1 cellular context compared by ENCODE assay signal in genomic region chr9:136204838-136205706, GRCh38.
TF ChIP-seq lines count a peak whose summit lies in the region.

Gene LHX3 (minus strand): TSS chr9:136205128. CDS start chr9:136205012, 116 bp downstream.

TF ChIP-seq in HepG2, 621 proteins besides CTCF, POLR2A, EP300 and RAD21 (continued from another document):
- no peak for TF ChIP-seq SMAD3 (CRISPR knock-in tag; IDR thresholded peaks at IDR 0.05)
- no peak for TF ChIP-seq MAZ (IDR thresholded peaks at IDR 0.05; ENCODE audit: borderline replicate concordance, low read depth, low read length)
- 0 out of 2 replicates have a peak, but pooled peaks have one; percentile 28 for TF ChIP-seq MAZ (CRISPR knock-in tag; IDR thresholded peaks at IDR 0.05; ENCODE audit: low read depth)
- 0 out of 2 replicates have a peak, but pooled peaks have one; percentile 66 for TF ChIP-seq HOXD1 (CRISPR knock-in tag; IDR thresholded peaks at IDR 0.05)
- no peak for TF ChIP-seq REXO4 (CRISPR knock-in tag; IDR thresholded peaks at IDR 0.05; ENCODE audit: borderline replicate concordance)
- TF ChIP-seq RARA (CRISPR knock-in tag; IDR thresholded peaks at IDR 0.05), result peak; percentile 38
- no peak for TF ChIP-seq GATA4 (IDR thresholded peaks at IDR 0.05; ENCODE audit: borderline replicate concordance, low read depth)
- TF ChIP-seq HES4 (CRISPR knock-in tag; IDR thresholded peaks at IDR 0.05; ENCODE audit: borderline replicate concordance), result 0 out of 2 replicates have a peak, but pooled peaks have one; percentile 63
- 0 out of 2 replicates have a peak, but pooled peaks have one; percentile 30 for TF ChIP-seq YEATS4 (CRISPR knock-in tag; IDR thresholded peaks at IDR 0.05; ENCODE audit: borderline replicate concordance)
- TF ChIP-seq ZNF777 (CRISPR knock-in tag; IDR thresholded peaks at IDR 0.05), result 0 out of 2 replicates have a peak, but pooled peaks have one; percentile 38
- 0 out of 2 replicates have a peak, but pooled peaks have one; percentile 48 for TF ChIP-seq ZNF766 (CRISPR knock-in tag; IDR thresholded peaks at IDR 0.05; ENCODE audit: borderline replicate concordance)
- peak; percentile 91 for TF ChIP-seq HOXA5 (CRISPR knock-in tag; IDR thresholded peaks at IDR 0.05)
- TF ChIP-seq JARID2 (CRISPR knock-in tag; IDR thresholded peaks at IDR 0.05; ENCODE audit: insufficient replicate concordance), result no peak
- no peak for TF ChIP-seq NR2F1 (CRISPR knock-in tag; IDR thresholded peaks at IDR 0.05)
- no peak for TF ChIP-seq ZNF790 (CRISPR knock-in tag; IDR thresholded peaks at IDR 0.05; ENCODE audit: borderline replicate concordance)
- TF ChIP-seq ZNF674 (CRISPR knock-in tag; IDR thresholded peaks at IDR 0.05; ENCODE audit: low read depth), result 0 out of 2 replicates have a peak, but pooled peaks have one; percentile 57
- TF ChIP-seq ZNF446 (CRISPR knock-in tag; IDR thresholded peaks at IDR 0.05), result peak; percentile 63; the same call in 1 of the 2 replicates
- no peak for TF ChIP-seq TFDP2 (CRISPR knock-in tag; IDR thresholded peaks at IDR 0.05)
- peak; percentile 58; the same call in 1 of the 2 replicates for TF ChIP-seq TGIF2 (CRISPR knock-in tag; IDR thresholded peaks at IDR 0.05)
- TF ChIP-seq ZNF362 (CRISPR knock-in tag; IDR thresholded peaks at IDR 0.05; ENCODE audit: borderline replicate concordance), result no peak; the same call in 1 of the 2 replicates
- no peak for TF ChIP-seq PCBP2 (optimal IDR thresholded peaks at IDR 0.05; ENCODE audit: low read depth, low read length, poor library complexity, severe bottlenecking)
- TF ChIP-seq IRX3 (CRISPR knock-in tag; IDR thresholded peaks at IDR 0.05; ENCODE audit: borderline replicate concordance, low read depth), result no peak
- 0 out of 2 replicates have a peak, but pooled peaks have one; percentile 24 for TF ChIP-seq FOSL1 (CRISPR knock-in tag; IDR thresholded peaks at IDR 0.05; ENCODE audit: borderline replicate concordance)
- no peak for TF ChIP-seq IRF2 (CRISPR knock-in tag; IDR thresholded peaks at IDR 0.05)
- TF ChIP-seq ZNF232 (CRISPR knock-in tag; IDR thresholded peaks at IDR 0.05; ENCODE audit: borderline replicate concordance), result peak; percentile 63; the same call in 1 of the 2 replicates
- TF ChIP-seq SAP130 (CRISPR knock-in tag; IDR thresholded peaks at IDR 0.05; ENCODE audit: low read depth), result 0 out of 2 replicates have a peak, but pooled peaks have one; percentile 14
- no peak for TF ChIP-seq ZNF260 (CRISPR knock-in tag; IDR thresholded peaks at IDR 0.05; ENCODE audit: borderline replicate concordance, low read depth)
- TF ChIP-seq PBX3 (CRISPR knock-in tag; IDR thresholded peaks at IDR 0.05; ENCODE audit: borderline replicate concordance), result 0 out of 2 replicates have a peak, but pooled peaks have one; percentile 52
